23 cellular contexts compared by ENCODE assay signal in the genomic region with DNA sequence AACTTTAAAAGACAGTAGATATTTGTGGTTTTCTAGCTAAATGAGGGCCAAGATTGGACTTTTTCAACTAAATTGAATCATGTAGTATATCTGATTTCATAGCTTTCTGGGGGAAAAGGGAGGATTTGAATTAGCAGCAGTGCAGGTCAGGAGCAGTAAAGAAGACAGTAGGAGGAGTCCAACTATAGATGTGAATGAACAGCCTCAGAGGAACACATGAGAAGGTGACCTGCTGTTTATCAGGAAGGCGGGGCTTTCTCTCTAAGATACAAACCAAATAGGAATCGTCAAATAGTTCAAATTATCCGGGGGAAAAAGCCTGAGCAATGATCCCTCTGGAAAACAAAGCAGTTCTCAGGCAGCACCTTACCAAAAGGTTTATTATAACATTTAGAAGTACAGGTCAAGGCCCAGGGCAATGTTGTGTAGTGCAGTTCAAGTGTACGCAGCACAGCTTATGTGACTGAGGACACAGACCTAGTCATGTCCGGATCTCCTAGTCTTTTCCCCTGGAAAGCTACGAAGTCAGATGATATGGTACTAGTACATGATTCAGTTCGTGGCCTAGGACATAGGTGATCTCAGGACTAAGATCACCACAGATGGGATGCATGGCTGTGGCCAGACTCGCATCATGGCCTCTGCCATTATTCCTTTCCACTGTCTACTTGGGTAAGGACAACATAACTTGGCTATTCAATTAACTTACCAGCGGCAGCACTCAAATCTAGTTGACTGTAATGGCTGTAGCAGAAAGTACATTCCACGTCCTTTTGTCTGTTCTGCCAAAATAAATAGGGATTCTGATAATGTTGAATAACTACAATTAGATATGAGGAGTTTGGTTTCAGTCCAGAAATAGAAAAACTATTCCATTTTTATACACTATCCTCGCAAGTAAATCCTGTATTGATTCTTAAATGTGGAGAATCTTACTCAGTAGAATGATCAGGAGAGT. TPM values are rescaled to one million over a fixed set of nuclear protein-coding genes. Genes with fewer than 3 reads are reported as not detected.
DNase-seq lines count a peak whose midpoint lies in the region; ATAC-seq lines count a peak whose summit lies in the region.
"Had no signal": no experiment of that assay in that cellular context is flagged by ENCODE, and none has a peak within 500 bp of the region (broad histone marks: within the 10 kb centered on the region; RNA-seq: fewer than 3 reads in every experiment).

No MANE protein-coding gene starts in this region.

- DNase-seq in right cardiac atrium (no peak), Right ventricle myocardium inferior (ENCODE audit: missing footprints) (no peak), left lobe of liver (ENCODE audit: low spot score) (no peak), SIG-M5 (lab: John Stamatoyannopoulos, UW) (no peak), NCI-H1930 (lab: John Stamatoyannopoulos, UW) (no peak), NCI-H2029 (lab: John Stamatoyannopoulos, UW) (no peak)
- DNase-seq in activated naive CD8-positive, alpha-beta T cell treated with anti-CD3 and anti-CD28 coated beads, Interleukin-2, amount 50 U/mL, for 24 hours, result no peak
- no peak for DNase-seq in stimulated activated naive CD8-positive, alpha-beta T cell treated with anti-CD3 and anti-CD28 coated beads, Interleukin-15, amount 100 ng/mL, for 72 hours
- DNase-seq: activated CD4-positive, alpha-beta T cell treated with anti-CD3 and anti-CD28 coated beads for 48 hours; KG1; left ventricle myocardium inferior; NCI-H1048; NCI-H69; OCI-M1; posterior cingulate gyrus; small intestine; stimulated activated CD4-positive, alpha-beta T cell treated with anti-CD3 and anti-CD28 coated beads, Interleukin-4, amount 100 ng/mL, for 4 hours; T-helper 9 cell; thyroid gland had no signal

- intact Hi-C loops in right cardiac atrium (cut with DNase I), result no loop called here
- intact Hi-C loops in Right ventricle myocardium inferior (cut with DNase I), result no loop called here

- peak overlapping the region; percentile 24 for H3K27ac Mint-ChIP-seq in activated naive CD8-positive, alpha-beta T cell treated with anti-CD3 and anti-CD28 coated beads, Interleukin-2, amount 50 U/mL, for 24 hours
- H3K27ac Mint-ChIP-seq in stimulated activated naive CD8-positive, alpha-beta T cell treated with anti-CD3 and anti-CD28 coated beads, Interleukin-15, amount 100 ng/mL, for 72 hours, result peak overlapping the region; percentile 25 to 28

- H3K4me3 Mint-ChIP-seq in activated naive CD8-positive, alpha-beta T cell treated with anti-CD3 and anti-CD28 coated beads, Interleukin-2, amount 50 U/mL, for 24 hours, result no peak overlapping the region
- H3K4me3 Mint-ChIP-seq in stimulated activated naive CD8-positive, alpha-beta T cell treated with anti-CD3 and anti-CD28 coated beads, Interleukin-15, amount 100 ng/mL, for 72 hours, result no peak overlapping the region

- no peaks in the 10 kb centered on the region for H3K4me1 ChIP-seq in right cardiac atrium (ENCODE audit: control insufficient read depth, insufficient read depth, low read length)
- H3K4me1 ChIP-seq: ascending aorta, thyroid gland had no signal

- no peaks in the 10 kb centered on the region for H3K9me3 ChIP-seq in right cardiac atrium (ENCODE audit: control insufficient read depth, low read length)
- H3K9me3 ChIP-seq: ascending aorta, left ventricle myocardium inferior, SJSA1, thyroid gland had no signal

- H3K9me3 Mint-ChIP-seq in activated naive CD8-positive, alpha-beta T cell treated with anti-CD3 and anti-CD28 coated beads, Interleukin-2, amount 50 U/mL, for 24 hours, result no peaks in the 10 kb centered on the region
- no peaks in the 10 kb centered on the region for H3K9me3 Mint-ChIP-seq in stimulated activated naive CD8-positive, alpha-beta T cell treated with anti-CD3 and anti-CD28 coated beads, Interleukin-15, amount 100 ng/mL, for 72 hours

- H3K36me3 Mint-ChIP-seq in activated naive CD8-positive, alpha-beta T cell treated with anti-CD3 and anti-CD28 coated beads, Interleukin-2, amount 50 U/mL, for 24 hours (ENCODE audit: low read depth), result peaks cover 59% of the 10 kb centered on the region

- peaks cover 9% of the 10 kb centered on the region for H3K4me1 Mint-ChIP-seq in activated naive CD8-positive, alpha-beta T cell treated with anti-CD3 and anti-CD28 coated beads, Interleukin-2, amount 50 U/mL, for 24 hours
- H3K4me1 Mint-ChIP-seq in stimulated activated naive CD8-positive, alpha-beta T cell treated with anti-CD3 and anti-CD28 coated beads, Interleukin-15, amount 100 ng/mL, for 72 hours, result peaks cover 10% of the 10 kb centered on the region

- no peak overlapping the region for H3K4me3 ChIP-seq in right cardiac atrium (ENCODE audit: low read length)
- H3K4me3 ChIP-seq: ascending aorta, coronary artery, left ventricle myocardium inferior, SJSA1, thyroid gland had no signal

- no peaks in the 10 kb centered on the region for H3K27me3 Mint-ChIP-seq in activated naive CD8-positive, alpha-beta T cell treated with anti-CD3 and anti-CD28 coated beads, Interleukin-2, amount 50 U/mL, for 24 hours
- no peaks in the 10 kb centered on the region for H3K27me3 Mint-ChIP-seq in stimulated activated naive CD8-positive, alpha-beta T cell treated with anti-CD3 and anti-CD28 coated beads, Interleukin-15, amount 100 ng/mL, for 72 hours

- WGBS in right cardiac atrium, result 75% methylated on average over 11 of the region's 11 CpGs

- peak overlapping the region; percentile 42 for H3K27ac ChIP-seq in right cardiac atrium (ENCODE audit: low read length)
- H3K27ac ChIP-seq: ascending aorta, coronary artery, epithelial cell of prostate, left ventricle myocardium inferior, SJSA1, thyroid gland had no signal

- H3K27me3 ChIP-seq in right cardiac atrium (ENCODE audit: control insufficient read depth, insufficient read depth), result no peaks in the 10 kb centered on the region
- H3K27me3 ChIP-seq: ascending aorta, SJSA1, thyroid gland had no signal

- ATAC-seq in right cardiac atrium (peak; percentile 47), Right ventricle myocardium inferior (no peak), left lobe of liver (peak; percentile 15)
- no peak for ATAC-seq in activated naive CD8-positive, alpha-beta T cell treated with anti-CD3 and anti-CD28 coated beads, Interleukin-2, amount 50 U/mL, for 24 hours
- ATAC-seq in stimulated activated naive CD8-positive, alpha-beta T cell treated with anti-CD3 and anti-CD28 coated beads, Interleukin-15, amount 100 ng/mL, for 72 hours, result no peak

RNA-seq across cellular contexts. Expression of a gene that starts 40.3 kb away (rescaled TPM):
- total RNA-seq in right cardiac atrium (10 to 100 TPM; 34.7 to 39.1 (median 37.3) TPM), Right ventricle myocardium inferior (25.0 TPM), left lobe of liver (9.9 TPM)
- 33.0 TPM for polyA plus RNA-seq in right cardiac atrium

Comparison
In these comparisons a context has a peak if more than half of its experiments do, and no peak if none do; other contexts are left out.
1. ATAC-seq: peak in right cardiac atrium (2 of 2) and left lobe of liver (single experiment); none in Right ventricle myocardium inferior (single experiment), activated naive CD8-positive, alpha-beta T cell treated with anti-CD3 and anti-CD28 coated beads, Interleukin-2, amount 50 U/mL, for 24 hours (single experiment) and stimulated activated naive CD8-positive, alpha-beta T cell treated with anti-CD3 and anti-CD28 coated beads, Interleukin-15, amount 100 ng/mL, for 72 hours (single experiment).